ENCODE assay signal across 12 cellular contexts in genomic region chr15:90209591-90209990, GRCh38. TPM values are rescaled to one million over a fixed set of nuclear protein-coding genes. Genes with fewer than 3 reads are reported as not detected.
DNase-seq lines count a peak whose midpoint lies in the region; ATAC-seq, FAIRE-seq and TF ChIP-seq lines count a peak whose summit lies in the region.
"Had no signal": no experiment of that assay in that cellular context is flagged by ENCODE, and none has a peak within 500 bp of the region (broad histone marks: within the 10 kb centered on the region; RNA-seq: fewer than 3 reads in every experiment).

No MANE protein-coding gene starts in this region.

- no TSS peak for BruUV-seq in HCT116 (replicated peaks; lab: Mats Ljungman, UMichigan)

- no peak for FAIRE-seq in HTR-8/SVneo (lab: Jason Lieb, UNC)

- H3K4me3 Mint-ChIP-seq in T-helper 17 cell: peak overlapping the region; percentile 65
- H3K4me3 Mint-ChIP-seq in chondrocyte (ENCODE audit: unreplicated experiment): no peak overlapping the region
- H3K4me3 Mint-ChIP-seq: activated naive CD4-positive, alpha-beta T cell treated with anti-CD3 and anti-CD28 coated beads, Interleukin-2, amount 10 ng/mL, durations not matched to agents 7 days and 5 days had no signal

- H3K36me3 ChIP-seq in HCT116 (ENCODE audit: control insufficient read depth in 1 of 2, insufficient read depth in 2 of 2, low read length in 2 of 2) (peaks cover 2 to 9% of the 10 kb centered on the region in 2 experiments; a peak in 2 of 4 replicates), sigmoid colon (peaks cover 0 to 42% (median 4%) of the 10 kb centered on the region in 4 donors)

- WGBS in sigmoid colon, 2 donors: 68 to 69% methylated on average over 9 of the region's 9 CpGs

- TF ChIP-seq RAD21 in HCT116 (IDR thresholded peaks at IDR 0.05; ENCODE audit: low read depth): no peak

- no peaks in the 10 kb centered on the region for H3K9me3 Mint-ChIP-seq in chondrocyte (ENCODE audit: low read depth)
- H3K9me3 Mint-ChIP-seq: activated naive CD4-positive, alpha-beta T cell treated with anti-CD3 and anti-CD28 coated beads, Interleukin-2, amount 10 ng/mL, durations not matched to agents 7 days and 5 days had no signal

- no peak overlapping the region for H3K9ac ChIP-seq in HCT116 (ENCODE audit: low read length)

- H3K79me2 ChIP-seq in HCT116 (ENCODE audit: insufficient read depth, low read length): peaks cover 82% of the 10 kb centered on the region

- RAD21 ChIA-PET in HCT116 (lab: Charles Lee; ENCODE audit: low non-redundant PET in 1 of 2, low total read pairs in 2 of 2, uncharacterized antibody in 2 of 2, unreplicated experiment in 2 of 2): no interaction called here

- CTCF ChIA-PET in HCT116 (lab: Charles Lee): interaction anchor here (1.3 kb wide), 1 partner anchor 9 kb away, joined by 3 read pairs; no protein-coding TSS in a partner anchor

- H4K20me1 ChIP-seq in HCT116 (ENCODE audit: insufficient read depth): no peaks in the 10 kb centered on the region

- H3K4me1 ChIP-seq in HCT116 (ENCODE audit: control insufficient read depth in 1 of 2, insufficient read depth in 2 of 2, low read length in 2 of 2) (peaks cover 47 to 82% of the 10 kb centered on the region in 2 experiments), sigmoid colon (peaks cover 0 to 71% (median 59%) of the 10 kb centered on the region in 4 donors)

- no peak for TF ChIP-seq CTCF in HCT116 (IDR thresholded peaks at IDR 0.05 in 2 of 3, conservative IDR thresholded peaks at IDR 0.05 in 1 of 3; ENCODE audit: borderline replicate concordance in 1 of 3, insufficient read depth in 1 of 3, low read depth in 2 of 3, low read length in 2 of 3)
- TF ChIP-seq CTCF in sigmoid colon (IDR thresholded peaks at IDR 0.05): no peak
- TF ChIP-seq CTCF in chondrocyte (IDR thresholded peaks at IDR 0.05): no peak

- ATAC-seq in HCT116 (no peak), T-helper 17 cell (no peak), HG02763 (IDR thresholded peaks at IDR 0.05; ENCODE audit: unreplicated experiment) (no peak)

- H3K27ac Mint-ChIP-seq in T-helper 17 cell (peak overlapping the region; percentile 70), chondrocyte (ENCODE audit: unreplicated experiment) (no peak overlapping the region)
- H3K27ac Mint-ChIP-seq: activated naive CD4-positive, alpha-beta T cell treated with anti-CD3 and anti-CD28 coated beads, Interleukin-2, amount 10 ng/mL, durations not matched to agents 7 days and 5 days had no signal

- peaks cover 33% of the 10 kb centered on the region for H3K4me1 Mint-ChIP-seq in T-helper 17 cell
- peaks cover 7% of the 10 kb centered on the region for H3K4me1 Mint-ChIP-seq in chondrocyte (ENCODE audit: low read depth)

- intact Hi-C loops in HCT116 (cut with micrococcal nuclease) (no loop called here), sigmoid colon (cut with DNase I) (no loop called here)

- H3K27me3 Mint-ChIP-seq in T-helper 17 cell: no peaks in the 10 kb centered on the region
- no peaks in the 10 kb centered on the region for H3K27me3 Mint-ChIP-seq in chondrocyte (ENCODE audit: low read depth)
- H3K27me3 Mint-ChIP-seq: activated naive CD4-positive, alpha-beta T cell treated with anti-CD3 and anti-CD28 coated beads, Interleukin-2, amount 10 ng/mL, durations not matched to agents 7 days and 5 days had no signal

- peak overlapping the region; percentile 85 for H3K4me2 ChIP-seq in HCT116 (ENCODE audit: low read length)

- H3K36me3 Mint-ChIP-seq in T-helper 17 cell (ENCODE audit: low read depth) (peaks cover 6% of the 10 kb centered on the region), chondrocyte (ENCODE audit: low read depth) (peaks cover 4% of the 10 kb centered on the region)

- TF ChIP-seq POLR2A in HCT116 (IDR thresholded peaks at IDR 0.05; ENCODE audit: borderline replicate concordance, extremely low read depth, insufficient read depth, insufficient read length): no peak
- no peak for TF ChIP-seq POLR2A in sigmoid colon (IDR thresholded peaks at IDR 0.05)

- H3K4me3 ChIP-seq in HCT116 (replicated peaks in 1 of 2; ENCODE audit: low read depth in 1 of 2, low read length in 2 of 2) (no peak overlapping the region), sigmoid colon (no peak overlapping the region)

- no peak for TF ChIP-seq EP300 in sigmoid colon (IDR thresholded peaks at IDR 0.05)

- no peak overlapping the region for H2AFZ ChIP-seq in HCT116 (ENCODE audit: low read depth, low read length, poor library complexity, severe bottlenecking)

- POLR2A ChIA-PET in HCT116 (lab: Charles Lee): interaction anchor here (1.5 kb wide), 1 partner anchor 8 kb away, joined by 3 read pairs; the partner anchor contains the start of gene SEMA4B

- H3K27ac ChIP-seq in HCT116 (ENCODE audit: low read depth, low read length) (peak overlapping the region; percentile 99; the same call in 1 of the 2 replicates), sigmoid colon (peak overlapping the region in 3 of 4 donors; percentile 68 to 71 (median 69))

- H3K27me3 ChIP-seq in HCT116 (ENCODE audit: insufficient read depth, low read length) (no peaks in the 10 kb centered on the region), sigmoid colon (no peaks in the 10 kb centered on the region)

- no peaks in the 10 kb centered on the region for H3K9me2 ChIP-seq in HCT116 (ENCODE audit: insufficient read depth)

- peak; percentile 47 to 66 for DNase-seq in activated CD4-positive, alpha-beta T cell treated with anti-CD3 and anti-CD28 coated beads, Interleukin-2, amount 50 U/mL, for 48 hours
- DNase-seq in activated CD4-positive, alpha-beta T cell treated with anti-CD3 and anti-CD28 coated beads for 4 hours: no peak
- no peak for DNase-seq in HCT116 (ENCODE audit: low read depth, low spot score)
- no peak for DNase-seq in T-helper 17 cell
- DNase-seq in sigmoid colon: no peak
- DNase-seq in chondrocyte (ENCODE audit: low spot score): no peak
- no peak for DNase-seq in HTR-8/SVneo (ENCODE audit: insufficient read length, low spot score)
- DNase-seq: activated naive CD4-positive, alpha-beta T cell treated with anti-CD3 and anti-CD28 coated beads, Interleukin-2, amount 10 ng/mL, durations not matched to agents 7 days and 5 days; NCI-H774; T1000; trophoblast cell had no signal

- no peaks in the 10 kb centered on the region for H3K9me3 ChIP-seq in HCT116 (ENCODE audit: control insufficient read depth in 1 of 2, insufficient read depth in 1 of 2, low read depth in 1 of 2, low read length in 2 of 2)
- no peaks in the 10 kb centered on the region for H3K9me3 ChIP-seq in T-helper 17 cell (ENCODE audit: control insufficient read depth, low read length, poor library complexity, severe bottlenecking)
- no peaks in the 10 kb centered on the region for H3K9me3 ChIP-seq in sigmoid colon

TF ChIP-seq in HCT116, 20 proteins besides CTCF, POLR2A, EP300 and RAD21:
- 0 out of 2 replicates have a peak, but pooled peaks have one; percentile 13 for TF ChIP-seq POLR2AphosphoS5 (IDR thresholded peaks at IDR 0.05; ENCODE audit: low read depth, low read length)
- TF ChIP-seq TCF7L2 (IDR thresholded peaks at IDR 0.05; ENCODE audit: borderline replicate concordance, extremely low read depth, insufficient read depth, insufficient read length): no peak
- no peak for TF ChIP-seq FOSL1 (IDR thresholded peaks at IDR 0.05; ENCODE audit: low read depth)
- TF ChIP-seq, protein P1, sequence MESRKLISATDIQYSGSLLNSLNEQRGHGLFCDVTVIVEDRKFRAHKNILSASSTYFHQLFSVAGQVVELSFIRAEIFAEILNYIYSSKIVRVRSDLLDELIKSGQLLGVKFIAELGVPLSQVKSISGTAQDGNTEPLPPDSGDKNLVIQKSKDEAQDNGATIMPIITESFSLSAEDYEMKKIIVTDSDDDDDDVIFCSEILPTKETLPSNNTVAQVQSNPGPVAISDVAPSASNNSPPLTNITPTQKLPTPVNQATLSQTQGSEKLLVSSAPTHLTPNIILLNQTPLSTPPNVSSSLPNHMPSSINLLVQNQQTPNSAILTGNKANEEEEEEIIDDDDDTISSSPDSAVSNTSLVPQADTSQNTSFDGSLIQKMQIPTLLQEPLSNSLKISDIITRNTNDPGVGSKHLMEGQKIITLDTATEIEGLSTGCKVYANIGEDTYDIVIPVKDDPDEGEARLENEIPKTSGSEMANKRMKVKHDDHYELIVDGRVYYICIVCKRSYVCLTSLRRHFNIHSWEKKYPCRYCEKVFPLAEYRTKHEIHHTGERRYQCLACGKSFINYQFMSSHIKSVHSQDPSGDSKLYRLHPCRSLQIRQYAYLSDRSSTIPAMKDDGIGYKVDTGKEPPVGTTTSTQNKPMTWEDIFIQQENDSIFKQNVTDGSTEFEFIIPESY (IDR thresholded peaks at IDR 0.05; ENCODE audit: extremely low read depth, insufficient replicate concordance, low read length): no peak

RNA-seq across cellular contexts. Expression of gene SEMA4B, which starts 8.5 kb away (rescaled TPM):
- total RNA-seq in HCT116 (2021; ENCODE audit: unreplicated experiment) (98.6 TPM), T-helper 17 cell (10 to 100 TPM; 15.4 to 23.4 TPM), sigmoid colon (10 to 100 TPM; 42.0 to 72.4 (median 58.6) TPM), chondrocyte (6.7 to 10.5 TPM (median 9.2 TPM) in 3 replicates)
- 180 and 260 TPM in 2 replicates for polyA plus RNA-seq in HCT116 (2012)
- polyA plus RNA-seq in sigmoid colon: 10 to 100 TPM; 10.6 to 94.5 (median 11.4) TPM

RNA-seq across cellular contexts. Expression of gene CIB1, which starts 24.1 kb away (rescaled TPM):
- 92.7 TPM for total RNA-seq in HCT116 (2021; ENCODE audit: unreplicated experiment)
- 261 and 304 TPM in 2 replicates for polyA plus RNA-seq in HCT116 (2012)
- total RNA-seq in T-helper 17 cell: 100 to 1,000 TPM; 166 to 183 TPM
- total RNA-seq in sigmoid colon: 10 to 100 TPM; 18.6 to 35.7 (median 35.5) TPM
- polyA plus RNA-seq in sigmoid colon: 100 to 1,000 TPM; 283 to 436 (median 359) TPM
- total RNA-seq in chondrocyte: 40.2 to 42.4 TPM (median 40.9 TPM) in 3 replicates

RNA-seq across cellular contexts. Expression of gene GDPGP1, which starts 24.4 kb away (rescaled TPM):
- total RNA-seq in HCT116 (2021; ENCODE audit: unreplicated experiment) (15.4 TPM), T-helper 17 cell (1 to 10 TPM; 3.7 to 4.6 TPM), sigmoid colon (1 to 10 TPM; 3.0 to 7.5 (median 5.4) TPM), chondrocyte (4.8 to 5.8 TPM (median 5.5 TPM) in 3 replicates)
- 8.6 and 12.6 TPM in 2 replicates for polyA plus RNA-seq in HCT116 (2012)
- 10 to 100 TPM in 1 of 3 donors, 1 to 10 TPM in 2; 7.9 to 12.7 (median 9.0) TPM for polyA plus RNA-seq in sigmoid colon

RNA-seq across cellular contexts. Expression of gene TTLL13, which starts 39.8 kb away (rescaled TPM):
- total RNA-seq in HCT116 (2021; ENCODE audit: unreplicated experiment) (1.0 TPM), T-helper 17 cell (under 1 TPM in 1 of 2 donors, not detected in 1; 0.29 TPM), sigmoid colon (not detected), chondrocyte (0.69 TPM in 1 of 3 replicates, not detected in the others)
- polyA plus RNA-seq in HCT116 (2012): 0.95 and 1.8 TPM in 2 replicates
- polyA plus RNA-seq in sigmoid colon: under 1 TPM in 1 of 3 donors, not detected in 2; 0.25 TPM

RNA-seq across cellular contexts. Expression of gene NGRN, which starts 55.9 kb away (rescaled TPM):
- total RNA-seq in HCT116 (2021; ENCODE audit: unreplicated experiment) (72.7 TPM), T-helper 17 cell (10 to 100 TPM; 48.0 to 51.0 TPM), sigmoid colon (100 to 1,000 TPM in 3 of 4 donors, 10 to 100 TPM in 1; 81.2 to 139 (median 111) TPM), chondrocyte (87.3 to 116 TPM (median 94.0 TPM) in 3 replicates)
- 45.2 and 52.8 TPM in 2 replicates for polyA plus RNA-seq in HCT116 (2012)
- 10 to 100 TPM; 43.2 to 66.7 (median 51.8) TPM for polyA plus RNA-seq in sigmoid colon

Comparison
In these comparisons a context has a peak if more than half of its experiments do, and no peak if none do; other contexts are left out.
1. DNase-seq: peak in activated CD4-positive, alpha-beta T cell treated with anti-CD3 and anti-CD28 coated beads, Interleukin-2, amount 50 U/mL, for 48 hours (2 of 2); none in activated CD4-positive, alpha-beta T cell treated with anti-CD3 and anti-CD28 coated beads for 4 hours (0 of 2), HCT116 (single experiment), T-helper 17 cell (0 of 3), sigmoid colon (single experiment), chondrocyte (single experiment) and HTR-8/SVneo (single experiment).